8 cellular contexts compared by ENCODE assay signal in genomic region chr11:67382481-67383136, GRCh38. TPM values are rescaled to one million over a fixed set of nuclear protein-coding genes. Genes with fewer than 3 reads are reported as not detected.
A peak's percentile ranks its signal among the peaks of the same experiment; 100 is the strongest.
DNase-seq lines count a peak whose midpoint lies in the region; ATAC-seq, FAIRE-seq and TF ChIP-seq lines count a peak whose summit lies in the region.

No MANE protein-coding gene starts in this region.

- peak overlapping the region in 4 of 7 donors; percentile 47 to 86 (median 68) for H3K27ac Mint-ChIP-seq in CD4-positive, alpha-beta memory T cell
- no peak overlapping the region for H3K27ac Mint-ChIP-seq in activated CD4-positive, alpha-beta T cell treated with anti-CD3 and anti-CD28 coated beads for 36 hours
- no peak overlapping the region for H3K27ac Mint-ChIP-seq in chondrocyte (ENCODE audit: unreplicated experiment)

- TF ChIP-seq POLR2A in H54 (IDR thresholded peaks at IDR 0.05; ENCODE audit: low read depth, low read length) (no peak), HepG2 (IDR thresholded peaks at IDR 0.05; ENCODE audit: insufficient read depth in 1 of 2, low read depth in 2 of 2, low read length in 2 of 2) (no peak)

- H3K4me3 ChIP-seq in CD4-positive, alpha-beta memory T cell (ENCODE audit: low read length in 2 of 2) = no peak overlapping the region
- no peak overlapping the region for H3K4me3 ChIP-seq in HepG2 (replicated peaks in 1 of 3; ENCODE audit: insufficient read depth in 1 of 3, low read depth in 2 of 3, low read length in 3 of 3)

- FAIRE-seq in H54 (lab: Jason Lieb, UNC) = no peak
- peak; percentile 85 for FAIRE-seq in HepG2 (lab: Jason Lieb, UNC)

- H3K9me3 ChIP-seq in CD4-positive, alpha-beta memory T cell (ENCODE audit: control insufficient read depth in 1 of 2, low read length in 2 of 2) = no peaks in the 10 kb centered on the region
- H3K9me3 ChIP-seq in HepG2 (ENCODE audit: low read length) = no peaks in the 10 kb centered on the region

- WGBS in HepG2 (ENCODE audit: low lambda C conversion rate) = 18% methylated on average over 9 of the region's 12 CpGs

- no peaks in the 10 kb centered on the region for H3K36me3 ChIP-seq in CD4-positive, alpha-beta memory T cell (ENCODE audit: insufficient read depth, low read length)
- no peaks in the 10 kb centered on the region for H3K36me3 ChIP-seq in HepG2 (replicated peaks in 1 of 2; ENCODE audit: control insufficient read depth in 1 of 2, insufficient read depth in 2 of 2, low read length in 2 of 2)

- peak; percentile 97 for ATAC-seq in activated CD4-positive, alpha-beta T cell treated with anti-CD3 and anti-CD28 coated beads for 36 hours
- peak; percentile 86 for ATAC-seq in HepG2
- no peak for ATAC-seq in HG03469 (IDR thresholded peaks at IDR 0.05; ENCODE audit: unreplicated experiment)

- H3K4me1 ChIP-seq in CD4-positive, alpha-beta memory T cell (ENCODE audit: insufficient read depth, low read length) = peaks cover 6% of the 10 kb centered on the region
- peaks cover 30% of the 10 kb centered on the region for H3K4me1 ChIP-seq in HepG2 (ENCODE audit: insufficient read depth, low read length)

- TF ChIP-seq EP300 in HepG2 (IDR thresholded peaks at IDR 0.05; ENCODE audit: low read depth in 2 of 2, low read length in 2 of 2) (no peak), HepG2 (CRISPR knock-in tag; IDR thresholded peaks at IDR 0.05; ENCODE audit: borderline replicate concordance) (no peak)

- no TSS peak for BruUV-seq in HepG2 (replicated peaks; lab: Mats Ljungman, UMichigan)

- H3K79me2 ChIP-seq in HepG2 (ENCODE audit: insufficient read depth, low read length) = no peaks in the 10 kb centered on the region

- peak overlapping the region in 1 of 8 donors; percentile 37 for H3K4me3 Mint-ChIP-seq in CD4-positive, alpha-beta memory T cell
- H3K4me3 Mint-ChIP-seq in activated CD4-positive, alpha-beta T cell treated with anti-CD3 and anti-CD28 coated beads for 36 hours = no peak overlapping the region
- no peak overlapping the region for H3K4me3 Mint-ChIP-seq in chondrocyte (ENCODE audit: unreplicated experiment)

- POLR2A ChIA-PET in CD4-positive, alpha-beta memory T cell (lab: Charles Lee; ENCODE audit: partially characterized antibody) = interaction anchor here (0.8 to 19.7 kb wide), 13 partner anchors 9 to 143 kb away, joined by 3 to 449 read pairs (median 5); partner anchors contain the start of genes CDK2AP2, CLCF1, POLD4 and PPP1CA
- POLR2A ChIA-PET in activated CD4-positive, alpha-beta T cell treated with anti-CD3 and anti-CD28 coated beads for 36 hours (lab: Charles Lee) = interaction anchor here (0.5 to 1.0 kb wide), 4 partner anchors 31 to 328 kb away, joined by 3 to 5 read pairs (median 4); no protein-coding TSS in a partner anchor
- POLR2A ChIA-PET in HepG2 (lab: Yijun Ruan, JAX) = interaction anchor here (1.0 to 18.5 kb wide), 3 partner anchors 9 to 29 kb away, joined by 3 to 365 read pairs (median 4); partner anchors contain the start of genes POLD4, PPP1CA and RAD9A

- H3K9ac ChIP-seq in HepG2 (ENCODE audit: insufficient read depth, low read depth, low read length) = no peak overlapping the region

- H3K27ac ChIP-seq in CD4-positive, alpha-beta memory T cell (ENCODE audit: low read depth, low read length) = no peak overlapping the region
- H3K27ac ChIP-seq in HepG2 (ENCODE audit: extremely low read length, insufficient read depth, low read length) = no peak overlapping the region

- peaks cover 2 to 8% (median 6%) of the 10 kb centered on the region in 4 donors for H3K4me1 Mint-ChIP-seq in CD4-positive, alpha-beta memory T cell
- peaks cover 2% of the 10 kb centered on the region for H3K4me1 Mint-ChIP-seq in activated CD4-positive, alpha-beta T cell treated with anti-CD3 and anti-CD28 coated beads for 36 hours
- peaks cover 26% of the 10 kb centered on the region for H3K4me1 Mint-ChIP-seq in chondrocyte (ENCODE audit: low read depth)

- no peaks in the 10 kb centered on the region for H4K20me1 ChIP-seq in HepG2 (ENCODE audit: insufficient read depth, low read length)

- no peaks in the 10 kb centered on the region for H3K9me3 Mint-ChIP-seq in CD4-positive, alpha-beta memory T cell
- H3K9me3 Mint-ChIP-seq in activated CD4-positive, alpha-beta T cell treated with anti-CD3 and anti-CD28 coated beads for 36 hours (ENCODE audit: low read depth) = no peaks in the 10 kb centered on the region
- no peaks in the 10 kb centered on the region for H3K9me3 Mint-ChIP-seq in chondrocyte (ENCODE audit: low read depth)

- H3K27me3 Mint-ChIP-seq in CD4-positive, alpha-beta memory T cell = peaks cover 0 to 1% of the 10 kb centered on the region in 2 donors
- no peaks in the 10 kb centered on the region for H3K27me3 Mint-ChIP-seq in activated CD4-positive, alpha-beta T cell treated with anti-CD3 and anti-CD28 coated beads for 36 hours
- no peaks in the 10 kb centered on the region for H3K27me3 Mint-ChIP-seq in chondrocyte (ENCODE audit: low read depth)

- peak; percentile 96 for TF ChIP-seq CTCF in chondrocyte (IDR thresholded peaks at IDR 0.05)
- TF ChIP-seq CTCF in HepG2 (CRISPR knock-in tag; IDR thresholded peaks at IDR 0.05) = peak; percentile 97

- CTCF ChIA-PET in CD4-positive, alpha-beta memory T cell (lab: Charles Lee; ENCODE audit: partially characterized antibody) = interaction anchor here (0.6 to 24.8 kb wide), 27 partner anchors 9 to 848 kb away, joined by 3 to 1065 read pairs (median 5); partner anchors contain the start of genes ANKRD13D, CLCF1, POLD4 and PPP1CA
- CTCF ChIA-PET in activated CD4-positive, alpha-beta T cell treated with anti-CD3 and anti-CD28 coated beads for 36 hours (lab: Charles Lee) = interaction anchor here (0.5 to 20.0 kb wide), 38 partner anchors 8 to 1026 kb away, joined by 3 to 445 read pairs (median 4); partner anchors contain the start of genes POLD4, PPP1CA and RAD9A
- CTCF ChIA-PET in HepG2 (lab: Yijun Ruan, JAX; ENCODE audit: low intra/inter-chr PET ratio, low total read pairs) = interaction anchor here (1.3 to 2.3 kb wide), 5 partner anchors 11 to 36 kb away, joined by 5 to 45 read pairs (median 6); partner anchors contain the start of gene POLD4

- TF ChIP-seq RAD21 in HepG2 (CRISPR knock-in tag; IDR thresholded peaks at IDR 0.05) = peak; percentile 92

- no peak overlapping the region for H2AFZ ChIP-seq in HepG2 (ENCODE audit: low read length)

- intact Hi-C loops in CD4-positive, alpha-beta memory T cell (cut with micrococcal nuclease) = loop anchor here (1.0 to 2.0 kb wide), 4 partner anchors 25 to 120 kb away; partner anchors contain the start of gene POLD4
- intact Hi-C loops in activated CD4-positive, alpha-beta T cell treated with anti-CD3 and anti-CD28 coated beads for 36 hours (cut with DNase I, micrococcal nuclease) = loop anchor here (1.0 to 5.0 kb wide), 7 partner anchors 25 to 301 kb away; partner anchors contain the start of gene GRK2 (in 2 of the 2)
- intact Hi-C loops in HepG2 (cut with micrococcal nuclease; ENCODE audit: unreplicated experiment) = loop anchor here (1.0 to 10.0 kb wide), 2 partner anchors 25 to 138 kb away; no protein-coding TSS in a partner anchor

- H3K36me3 Mint-ChIP-seq in CD4-positive, alpha-beta memory T cell = no peaks in the 10 kb centered on the region
- H3K36me3 Mint-ChIP-seq in activated CD4-positive, alpha-beta T cell treated with anti-CD3 and anti-CD28 coated beads for 36 hours (ENCODE audit: low read depth) = no peaks in the 10 kb centered on the region
- no peaks in the 10 kb centered on the region for H3K36me3 Mint-ChIP-seq in chondrocyte (ENCODE audit: low read depth)

- H3K4me2 ChIP-seq in HepG2 (ENCODE audit: low read depth, low read length) = no peak overlapping the region

- peak; percentile 79 to 84 (median 82) for DNase-seq in CD4-positive, alpha-beta memory T cell
- peak; percentile 63 for DNase-seq in H54 (ENCODE audit: insufficient read length, low spot score)
- peak; percentile 35 to 81 for DNase-seq in NCI-H446 (lab: John Stamatoyannopoulos, UW)
- peak; percentile 90 for DNase-seq in activated CD4-positive, alpha-beta T cell treated with anti-CD3 and anti-CD28 coated beads for 36 hours
- no peak for DNase-seq in chondrocyte (ENCODE audit: low spot score)
- DNase-seq in HepG2 (ENCODE audit: low spot score) = peak; percentile 67
- peak in 2 of 3 experiments; percentile 70 to 74 for DNase-seq in stimulated activated CD4-positive, alpha-beta T cell treated with anti-CD3 and anti-CD28 coated beads, TNF-alpha, amount 100 ng/mL, for 4 hours (ENCODE audit: low read depth in 3 of 3)

- in situ Hi-C loops in HepG2 (cut with HindIII; ENCODE audit: extremely low pct_ligation_motif_present, low pct_unique_long_range_greater_than_20kb) = loop anchor here (5.0 kb wide), 1 partner anchor 120 kb away; no protein-coding TSS in a partner anchor

- no peaks in the 10 kb centered on the region for H3K27me3 ChIP-seq in CD4-positive, alpha-beta memory T cell (ENCODE audit: insufficient read depth, low read length)
- peaks cover 1 to 41% of the 10 kb centered on the region in 2 experiments; a peak in 3 of 5 replicates for H3K27me3 ChIP-seq in HepG2 (ENCODE audit: control insufficient read depth in 1 of 2, insufficient read depth in 2 of 2, low read length in 2 of 2)

RNA-seq across cellular contexts. Expression of gene RAD9A, which starts 9.2 kb away (rescaled TPM):
- 10 to 100 TPM; 51.8 to 55.9 TPM for total RNA-seq in CD4-positive, alpha-beta memory T cell
- 1 to 10 TPM; 6.7 to 8.3 TPM for polyA plus RNA-seq in CD4-positive, alpha-beta memory T cell
- 10 to 100 TPM; 28.8 to 30.0 TPM for total RNA-seq in activated CD4-positive, alpha-beta T cell treated with anti-CD3 and anti-CD28 coated beads for 36 hours
- total RNA-seq in chondrocyte (11.1 to 14.6 TPM (median 11.6 TPM) in 3 replicates), HepG2 (2016; rRNA removed; fragmentation: Illumina TruSeq; extraction: Trizol) (6.1 and 10.1 TPM in 2 replicates)
- 4.1 and 5.9 TPM in 2 replicates for total RNA-seq in HepG2 (2016; cell fraction: cytosol; rRNA removed; fragmentation: Illumina TruSeq; extraction: Trizol; ENCODE audit: low read depth)
- 5.8 and 13.4 TPM in 2 replicates for total RNA-seq in HepG2 (2016; cell fraction: insoluble cytoplasmic fraction; rRNA removed; fragmentation: Illumina TruSeq; extraction: Trizol)
- 4.4 and 5.5 TPM in 2 replicates for total RNA-seq in HepG2 (2016; cell fraction: membrane; rRNA removed; fragmentation: Illumina TruSeq; extraction: Trizol)
- 14.1 and 16.4 TPM in 2 replicates for total RNA-seq in HepG2 (2016; cell fraction: nucleus; rRNA removed; fragmentation: Illumina TruSeq; extraction: Trizol)
- 14.7 and 15.7 TPM in 2 replicates for polyA plus RNA-seq in HepG2 (2011; rRNA removed)
- 4.4 and 7.5 TPM in 2 replicates for polyA plus RNA-seq in HepG2 (2011; cell fraction: cytosol; rRNA removed)
- 60.6 and 87.4 TPM in 2 replicates for polyA plus RNA-seq in HepG2 (2011; cell fraction: nucleus; rRNA removed)
- polyA plus RNA-seq in HepG2 (2012) = 6.9 and 9.5 TPM in 2 replicates
- 3.7 and 4.6 TPM in 2 replicates for polyA plus RNA-seq in HepG2 (2016; cell fraction: cytosol; fragmentation: Illumina TruSeq; extraction: Trizol; ENCODE audit: low read depth)
- 6.4 and 7.5 TPM in 2 replicates for polyA plus RNA-seq in HepG2 (2016; cell fraction: insoluble cytoplasmic fraction; fragmentation: Illumina TruSeq; extraction: Trizol; ENCODE audit: low read depth)
- polyA plus RNA-seq in HepG2 (2016; cell fraction: membrane; fragmentation: Illumina TruSeq; extraction: Trizol; ENCODE audit: low read depth) = 4.8 and 5.8 TPM in 2 replicates
- 61.7 and 63.7 TPM in 2 replicates for polyA plus RNA-seq in HepG2 (2016; cell fraction: nucleus; fragmentation: Illumina TruSeq; extraction: Trizol; ENCODE audit: insufficient read depth, low read depth)
- 6.7 and 12.7 TPM in 2 replicates for polyA minus RNA-seq in HepG2 (2011; rRNA and poly(A)+ RNA removed; ENCODE audit: low replicate concordance)
- 1.9 and 4.6 TPM in 2 replicates for polyA minus RNA-seq in HepG2 (2011; cell fraction: cytosol; rRNA and poly(A)+ RNA removed)
- 11.1 TPM in 2 replicates for polyA minus RNA-seq in HepG2 (2011; cell fraction: nucleus; rRNA and poly(A)+ RNA removed)

RNA-seq across cellular contexts. Expression of gene CLCF1, which starts 9.2 kb away (rescaled TPM):
- 1 to 10 TPM; 5.4 to 6.4 TPM for total RNA-seq in CD4-positive, alpha-beta memory T cell
- 1 to 10 TPM in 1 of 2 donors, under 1 TPM in 1; 0.45 to 4.4 TPM for polyA plus RNA-seq in CD4-positive, alpha-beta memory T cell
- total RNA-seq in activated CD4-positive, alpha-beta T cell treated with anti-CD3 and anti-CD28 coated beads for 36 hours = under 1 TPM; 0.09 to 0.27 TPM
- total RNA-seq in chondrocyte (2.0 to 5.6 TPM (median 4.9 TPM) in 3 replicates), HepG2 (2016; rRNA removed; fragmentation: Illumina TruSeq; extraction: Trizol) (0.48 and 0.49 TPM in 2 replicates)
- 0.26 and 0.40 TPM in 2 replicates for total RNA-seq in HepG2 (2016; cell fraction: cytosol; rRNA removed; fragmentation: Illumina TruSeq; extraction: Trizol; ENCODE audit: low read depth)
- 0.48 and 0.54 TPM in 2 replicates for total RNA-seq in HepG2 (2016; cell fraction: insoluble cytoplasmic fraction; rRNA removed; fragmentation: Illumina TruSeq; extraction: Trizol)
- 0.83 and 1.2 TPM in 2 replicates for total RNA-seq in HepG2 (2016; cell fraction: membrane; rRNA removed; fragmentation: Illumina TruSeq; extraction: Trizol)
- 0.50 and 0.53 TPM in 2 replicates for total RNA-seq in HepG2 (2016; cell fraction: nucleus; rRNA removed; fragmentation: Illumina TruSeq; extraction: Trizol)
- 0.78 and 0.80 TPM in 2 replicates for polyA plus RNA-seq in HepG2 (2011; rRNA removed)
- 0.76 and 1.3 TPM in 2 replicates for polyA plus RNA-seq in HepG2 (2011; cell fraction: cytosol; rRNA removed)
- polyA plus RNA-seq in HepG2 (2011; cell fraction: nucleus; rRNA removed) = 2.5 and 3.0 TPM in 2 replicates
- 0.16 and 0.44 TPM in 2 replicates for polyA plus RNA-seq in HepG2 (2012)
- polyA plus RNA-seq in HepG2 (2016; cell fraction: cytosol; fragmentation: Illumina TruSeq; extraction: Trizol; ENCODE audit: low read depth) = 0.32 and 0.45 TPM in 2 replicates
- polyA plus RNA-seq in HepG2 (2016; cell fraction: insoluble cytoplasmic fraction; fragmentation: Illumina TruSeq; extraction: Trizol; ENCODE audit: low read depth) = 0.64 and 0.76 TPM in 2 replicates
- polyA plus RNA-seq in HepG2 (2016; cell fraction: membrane; fragmentation: Illumina TruSeq; extraction: Trizol; ENCODE audit: low read depth) = 0.64 and 0.71 TPM in 2 replicates
- 2.1 and 3.2 TPM in 2 replicates for polyA plus RNA-seq in HepG2 (2016; cell fraction: nucleus; fragmentation: Illumina TruSeq; extraction: Trizol; ENCODE audit: insufficient read depth, low read depth)
- 1.7 and 8.5 TPM in 2 replicates for polyA minus RNA-seq in HepG2 (2011; rRNA and poly(A)+ RNA removed; ENCODE audit: low replicate concordance)
- 0.79 TPM in 1 of 2 replicates, not detected in the other for polyA minus RNA-seq in HepG2 (2011; cell fraction: cytosol; rRNA and poly(A)+ RNA removed)
- polyA minus RNA-seq in HepG2 (2011; cell fraction: nucleus; rRNA and poly(A)+ RNA removed) = 0.25 and 0.26 TPM in 2 replicates

RNA-seq across cellular contexts. Expression of gene PPP1CA, which starts 19.0 kb away (rescaled TPM):
- 100 to 1,000 TPM; 159 to 161 TPM for total RNA-seq in CD4-positive, alpha-beta memory T cell
- 100 to 1,000 TPM; 474 to 774 TPM for polyA plus RNA-seq in CD4-positive, alpha-beta memory T cell
- 100 to 1,000 TPM; 199 to 227 TPM for total RNA-seq in activated CD4-positive, alpha-beta T cell treated with anti-CD3 and anti-CD28 coated beads for 36 hours
- total RNA-seq in chondrocyte (95.2 to 113 TPM (median 109 TPM) in 3 replicates), HepG2 (2016; rRNA removed; fragmentation: Illumina TruSeq; extraction: Trizol) (170 and 188 TPM in 2 replicates)
- 49.0 and 62.5 TPM in 2 replicates for total RNA-seq in HepG2 (2016; cell fraction: cytosol; rRNA removed; fragmentation: Illumina TruSeq; extraction: Trizol; ENCODE audit: low read depth)
- 171 and 181 TPM in 2 replicates for total RNA-seq in HepG2 (2016; cell fraction: insoluble cytoplasmic fraction; rRNA removed; fragmentation: Illumina TruSeq; extraction: Trizol)
- 78.0 and 95.5 TPM in 2 replicates for total RNA-seq in HepG2 (2016; cell fraction: membrane; rRNA removed; fragmentation: Illumina TruSeq; extraction: Trizol)
- total RNA-seq in HepG2 (2016; cell fraction: nucleus; rRNA removed; fragmentation: Illumina TruSeq; extraction: Trizol) = 66.5 and 72.2 TPM in 2 replicates
- 149 and 173 TPM in 2 replicates for polyA plus RNA-seq in HepG2 (2011; rRNA removed)
- 212 and 274 TPM in 2 replicates for polyA plus RNA-seq in HepG2 (2011; cell fraction: cytosol; rRNA removed)
- polyA plus RNA-seq in HepG2 (2011; cell fraction: nucleus; rRNA removed) = 137 and 147 TPM in 2 replicates
- polyA plus RNA-seq in HepG2 (2012) = 91.5 and 93.8 TPM in 2 replicates
- polyA plus RNA-seq in HepG2 (2016; cell fraction: cytosol; fragmentation: Illumina TruSeq; extraction: Trizol; ENCODE audit: low read depth) = 58.1 and 67.4 TPM in 2 replicates
- polyA plus RNA-seq in HepG2 (2016; cell fraction: insoluble cytoplasmic fraction; fragmentation: Illumina TruSeq; extraction: Trizol; ENCODE audit: low read depth) = 192 and 207 TPM in 2 replicates
- polyA plus RNA-seq in HepG2 (2016; cell fraction: membrane; fragmentation: Illumina TruSeq; extraction: Trizol; ENCODE audit: low read depth) = 72.5 and 83.6 TPM in 2 replicates
- polyA plus RNA-seq in HepG2 (2016; cell fraction: nucleus; fragmentation: Illumina TruSeq; extraction: Trizol; ENCODE audit: insufficient read depth, low read depth) = 110 and 123 TPM in 2 replicates
- 209 and 295 TPM in 2 replicates for polyA minus RNA-seq in HepG2 (2011; rRNA and poly(A)+ RNA removed; ENCODE audit: low replicate concordance)
- 83.6 and 84.9 TPM in 2 replicates for polyA minus RNA-seq in HepG2 (2011; cell fraction: cytosol; rRNA and poly(A)+ RNA removed)
- 31.7 and 34.7 TPM in 2 replicates for polyA minus RNA-seq in HepG2 (2011; cell fraction: nucleus; rRNA and poly(A)+ RNA removed)

RNA-seq across cellular contexts. Expression of gene TBC1D10C, which starts 21.3 kb away (rescaled TPM):
- total RNA-seq in CD4-positive, alpha-beta memory T cell = 100 to 1,000 TPM; 371 to 382 TPM
- polyA plus RNA-seq in CD4-positive, alpha-beta memory T cell = 100 to 1,000 TPM; 316 to 331 TPM
- 100 to 1,000 TPM in 1 of 2 experiments, 10 to 100 TPM in 1; 83.2 to 123 TPM for total RNA-seq in activated CD4-positive, alpha-beta T cell treated with anti-CD3 and anti-CD28 coated beads for 36 hours
- total RNA-seq in chondrocyte (not detected in 3 replicates), HepG2 (2016; rRNA removed; fragmentation: Illumina TruSeq; extraction: Trizol) (0.81 and 1.0 TPM in 2 replicates)
- 0.44 and 0.81 TPM in 2 replicates for total RNA-seq in HepG2 (2016; cell fraction: cytosol; rRNA removed; fragmentation: Illumina TruSeq; extraction: Trizol; ENCODE audit: low read depth)
- 0.92 and 1.1 TPM in 2 replicates for total RNA-seq in HepG2 (2016; cell fraction: insoluble cytoplasmic fraction; rRNA removed; fragmentation: Illumina TruSeq; extraction: Trizol)
- total RNA-seq in HepG2 (2016; cell fraction: membrane; rRNA removed; fragmentation: Illumina TruSeq; extraction: Trizol) = 0.45 and 0.59 TPM in 2 replicates
- 0.50 and 0.84 TPM in 2 replicates for total RNA-seq in HepG2 (2016; cell fraction: nucleus; rRNA removed; fragmentation: Illumina TruSeq; extraction: Trizol)
- 1.8 and 2.8 TPM in 2 replicates for polyA plus RNA-seq in HepG2 (2011; rRNA removed)
- polyA plus RNA-seq in HepG2 (2011; cell fraction: cytosol; rRNA removed) = 1.3 and 2.7 TPM in 2 replicates
- polyA plus RNA-seq in HepG2 (2011; cell fraction: nucleus; rRNA removed) = 26.5 and 39.6 TPM in 2 replicates
- polyA plus RNA-seq in HepG2 (2012) = 0.97 and 2.1 TPM in 2 replicates
- 0.19 and 0.28 TPM in 2 replicates for polyA plus RNA-seq in HepG2 (2016; cell fraction: cytosol; fragmentation: Illumina TruSeq; extraction: Trizol; ENCODE audit: low read depth)
- 0.60 and 1.1 TPM in 2 replicates for polyA plus RNA-seq in HepG2 (2016; cell fraction: insoluble cytoplasmic fraction; fragmentation: Illumina TruSeq; extraction: Trizol; ENCODE audit: low read depth)
- 0.57 and 0.73 TPM in 2 replicates for polyA plus RNA-seq in HepG2 (2016; cell fraction: membrane; fragmentation: Illumina TruSeq; extraction: Trizol; ENCODE audit: low read depth)
- polyA plus RNA-seq in HepG2 (2016; cell fraction: nucleus; fragmentation: Illumina TruSeq; extraction: Trizol; ENCODE audit: insufficient read depth, low read depth) = 2.9 and 3.4 TPM in 2 replicates
- 2.2 TPM in 1 of 2 replicates, not detected in the other for polyA minus RNA-seq in HepG2 (2011; rRNA and poly(A)+ RNA removed; ENCODE audit: low replicate concordance)
- polyA minus RNA-seq in HepG2 (2011; cell fraction: cytosol; rRNA and poly(A)+ RNA removed) = 0.59 and 0.88 TPM in 2 replicates
- polyA minus RNA-seq in HepG2 (2011; cell fraction: nucleus; rRNA and poly(A)+ RNA removed) = 2.3 and 3.4 TPM in 2 replicates

RNA-seq across cellular contexts. Expression of gene POLD4, which starts 29.3 kb away (rescaled TPM):
- 10 to 100 TPM; 87.9 to 91.3 TPM for total RNA-seq in CD4-positive, alpha-beta memory T cell
- polyA plus RNA-seq in CD4-positive, alpha-beta memory T cell = 10 to 100 TPM; 93.6 to 96.2 TPM
- 10 to 100 TPM; 31.3 to 37.5 TPM for total RNA-seq in activated CD4-positive, alpha-beta T cell treated with anti-CD3 and anti-CD28 coated beads for 36 hours
- total RNA-seq in chondrocyte (48.8 to 67.7 TPM (median 63.4 TPM) in 3 replicates), HepG2 (2016; rRNA removed; fragmentation: Illumina TruSeq; extraction: Trizol) (10.5 and 10.9 TPM in 2 replicates)
- total RNA-seq in HepG2 (2016; cell fraction: cytosol; rRNA removed; fragmentation: Illumina TruSeq; extraction: Trizol; ENCODE audit: low read depth) = 5.2 and 7.4 TPM in 2 replicates
- 9.4 and 11.7 TPM in 2 replicates for total RNA-seq in HepG2 (2016; cell fraction: insoluble cytoplasmic fraction; rRNA removed; fragmentation: Illumina TruSeq; extraction: Trizol)
- 9.2 and 9.7 TPM in 2 replicates for total RNA-seq in HepG2 (2016; cell fraction: membrane; rRNA removed; fragmentation: Illumina TruSeq; extraction: Trizol)
- total RNA-seq in HepG2 (2016; cell fraction: nucleus; rRNA removed; fragmentation: Illumina TruSeq; extraction: Trizol) = 4.2 and 8.2 TPM in 2 replicates
- 27.4 and 35.1 TPM in 2 replicates for polyA plus RNA-seq in HepG2 (2011; rRNA removed)
- polyA plus RNA-seq in HepG2 (2011; cell fraction: cytosol; rRNA removed) = 32.2 and 49.3 TPM in 2 replicates
- polyA plus RNA-seq in HepG2 (2011; cell fraction: nucleus; rRNA removed) = 59.7 and 63.0 TPM in 2 replicates
- 16.6 and 24.1 TPM in 2 replicates for polyA plus RNA-seq in HepG2 (2012)
- 5.8 and 8.7 TPM in 2 replicates for polyA plus RNA-seq in HepG2 (2016; cell fraction: cytosol; fragmentation: Illumina TruSeq; extraction: Trizol; ENCODE audit: low read depth)
- 10.2 and 12.5 TPM in 2 replicates for polyA plus RNA-seq in HepG2 (2016; cell fraction: insoluble cytoplasmic fraction; fragmentation: Illumina TruSeq; extraction: Trizol; ENCODE audit: low read depth)
- 7.5 and 7.8 TPM in 2 replicates for polyA plus RNA-seq in HepG2 (2016; cell fraction: membrane; fragmentation: Illumina TruSeq; extraction: Trizol; ENCODE audit: low read depth)
- polyA plus RNA-seq in HepG2 (2016; cell fraction: nucleus; fragmentation: Illumina TruSeq; extraction: Trizol; ENCODE audit: insufficient read depth, low read depth) = 12.5 and 16.3 TPM in 2 replicates
- 10.3 and 10.4 TPM in 2 replicates for polyA minus RNA-seq in HepG2 (2011; rRNA and poly(A)+ RNA removed; ENCODE audit: low replicate concordance)
- polyA minus RNA-seq in HepG2 (2011; cell fraction: cytosol; rRNA and poly(A)+ RNA removed) = 10.2 and 11.6 TPM in 2 replicates
- polyA minus RNA-seq in HepG2 (2011; cell fraction: nucleus; rRNA and poly(A)+ RNA removed) = 7.2 and 9.7 TPM in 2 replicates

Comparison
In these comparisons a context has a peak if more than half of its experiments do, and no peak if none do; other contexts are left out.
1. H3K27ac Mint-ChIP-seq: peak in CD4-positive, alpha-beta memory T cell (4 of 7); none in activated CD4-positive, alpha-beta T cell treated with anti-CD3 and anti-CD28 coated beads for 36 hours (single experiment) and chondrocyte (single experiment).